ENCODE assay signal across 11 cellular contexts in genomic region chr2:26740890-26741302, GRCh38. TPM values are rescaled to one million over a fixed set of nuclear protein-coding genes. Genes with fewer than 3 reads are reported as not detected.
DNase-seq lines count a peak whose midpoint lies in the region; ATAC-seq, FAIRE-seq and TF ChIP-seq lines count a peak whose summit lies in the region.
"Had no signal": no experiment of that assay in that cellular context is flagged by ENCODE, and none has a peak within 500 bp of the region (broad histone marks: within the 10 kb centered on the region; RNA-seq: fewer than 3 reads in every experiment).

No MANE protein-coding gene starts in this region.

- CTCF ChIA-PET in HCT116 (lab: Charles Lee), result interaction anchor here (1.6 to 7.3 kb wide), 2 partner anchors 135 to 163 kb away, joined by 4 to 88 read pairs; no protein-coding TSS in a partner anchor

- H3K4me2 ChIP-seq in DOHH2 (ENCODE audit: low read length) (no peak overlapping the region), HCT116 (ENCODE audit: low read length) (no peak overlapping the region)

- POLR2A ChIA-PET in HCT116 (lab: Charles Lee), result interaction anchor here (1.3 kb wide), 1 partner anchor 20 kb away, joined by 3 read pairs; no protein-coding TSS in a partner anchor

- no peak overlapping the region for H3K27ac ChIP-seq in DOHH2 (ENCODE audit: low read depth, low read length)
- no peak overlapping the region for H3K27ac ChIP-seq in HCT116 (ENCODE audit: low read depth, low read length)
- no peak overlapping the region for H3K27ac ChIP-seq in pancreas
- H3K27ac ChIP-seq: HL-60 had no signal

- WGBS in pancreas, 2 donors, result 81 to 88% methylated on average over 8 of the region's 8 CpGs

- H3K79me2 ChIP-seq in DOHH2 (ENCODE audit: control insufficient read depth, low read length) (no peaks in the 10 kb centered on the region), HCT116 (ENCODE audit: insufficient read depth, low read length) (no peaks in the 10 kb centered on the region)

- H3F3A ChIP-seq in DOHH2 (ENCODE audit: control insufficient read depth, insufficient read depth), result no peaks in the 10 kb centered on the region

- intact Hi-C loops in HCT116 (cut with micrococcal nuclease), result no loop called here
- intact Hi-C loops in mucosa of descending colon (cut with DNase I, micrococcal nuclease), result no loop called here
- intact Hi-C loops in pancreas (cut with DNase I), result loop anchor here in 2 of 3 donors (5.0 kb wide), 1 partner anchor 134 kb away; no protein-coding TSS in a partner anchor

- H3K4me1 ChIP-seq in DOHH2 (ENCODE audit: control insufficient read depth, low read length), result peaks cover 5% of the 10 kb centered on the region; the same call in 1 of the 2 replicates
- H3K4me1 ChIP-seq in HCT116 (ENCODE audit: control insufficient read depth in 1 of 2, insufficient read depth in 2 of 2, low read length in 2 of 2), result peaks cover 0 to 1% of the 10 kb centered on the region in 2 experiments; a peak in 1 of 4 replicates
- H3K4me1 ChIP-seq in mucosa of descending colon (ENCODE audit: low read depth), result no peaks in the 10 kb centered on the region
- peaks cover 0 to 3% (median 0%) of the 10 kb centered on the region in 3 donors for H3K4me1 ChIP-seq in pancreas

- H3K27me3 ChIP-seq in DOHH2 (ENCODE audit: control insufficient read depth, low read length) (no peaks in the 10 kb centered on the region), HCT116 (ENCODE audit: insufficient read depth, low read length) (no peaks in the 10 kb centered on the region), pancreas (no peaks in the 10 kb centered on the region)

- H4K20me1 ChIP-seq in DOHH2 (ENCODE audit: control insufficient read depth, insufficient read depth, low read depth, low read length) (no peaks in the 10 kb centered on the region), HCT116 (ENCODE audit: insufficient read depth) (no peaks in the 10 kb centered on the region)

- ATAC-seq in HCT116, result peak; percentile 53
- peak; percentile 46 for ATAC-seq in mucosa of descending colon
- ATAC-seq in pancreas, result no peak

- no peak for FAIRE-seq in pancreas (lab: Jason Lieb, UNC)
- FAIRE-seq: astrocyte, TTC549 had no signal

- BruUV-seq in HCT116 (replicated peaks; lab: Mats Ljungman, UMichigan), result no TSS peak

- no peaks in the 10 kb centered on the region for H3K9me3 ChIP-seq in DOHH2 (ENCODE audit: control insufficient read depth, insufficient read depth, low read length)
- no peaks in the 10 kb centered on the region for H3K9me3 ChIP-seq in HCT116 (ENCODE audit: control insufficient read depth in 1 of 2, insufficient read depth in 1 of 2, low read depth in 1 of 2, low read length in 2 of 2)
- no peaks in the 10 kb centered on the region for H3K9me3 ChIP-seq in mucosa of descending colon
- no peaks in the 10 kb centered on the region for H3K9me3 ChIP-seq in pancreas

- no peak overlapping the region for H3K9ac ChIP-seq in HCT116 (ENCODE audit: low read length)

- TF ChIP-seq POLR2A in HCT116 (IDR thresholded peaks at IDR 0.05; ENCODE audit: borderline replicate concordance, extremely low read depth, insufficient read depth, insufficient read length), result peak; percentile 35

- RAD21 ChIA-PET in HCT116 (lab: Charles Lee; ENCODE audit: low non-redundant PET in 1 of 2, low total read pairs in 2 of 2, uncharacterized antibody in 2 of 2, unreplicated experiment in 2 of 2), result no interaction called here

- TF ChIP-seq CTCF in DOHH2 (IDR thresholded peaks at IDR 0.05; ENCODE audit: low read depth, low read length, poor library complexity, severe bottlenecking), result peak; percentile 32
- TF ChIP-seq CTCF in HCT116 (IDR thresholded peaks at IDR 0.05 in 2 of 3, conservative IDR thresholded peaks at IDR 0.05 in 1 of 3; ENCODE audit: borderline replicate concordance in 1 of 3, insufficient read depth in 1 of 3, low read depth in 2 of 3, low read length in 2 of 3), result no peak
- TF ChIP-seq CTCF in mucosa of descending colon (IDR thresholded peaks at IDR 0.05), result no peak
- no peak for TF ChIP-seq CTCF in pancreas (IDR thresholded peaks at IDR 0.05)

- no peak for DNase-seq in HCT116 (ENCODE audit: low read depth, low spot score)
- peak; percentile 31 for DNase-seq in UCSD-AML1 (lab: John Stamatoyannopoulos, UW; ENCODE audit: unreplicated experiment)
- DNase-seq in mucosa of descending colon, result no peak
- DNase-seq in Ammon's horn (ENCODE audit: low spot score), result no peak
- DNase-seq in pancreas, result no peak
- no peak for DNase-seq in NCI-H69 (lab: John Stamatoyannopoulos, UW)
- no peak for DNase-seq in DMS53 treated with DMSO at 0.1 percent for 48 hours (lab: John Stamatoyannopoulos, UW; ENCODE audit: unreplicated experiment)

- TF ChIP-seq RAD21 in HCT116 (IDR thresholded peaks at IDR 0.05; ENCODE audit: low read depth), result no peak

- H3K4me3 ChIP-seq in DOHH2 (ENCODE audit: low read length) (no peak overlapping the region), HCT116 (replicated peaks in 1 of 2; ENCODE audit: low read depth in 1 of 2, low read length in 2 of 2) (no peak overlapping the region), mucosa of descending colon (no peak overlapping the region), pancreas (no peak overlapping the region)

- no peaks in the 10 kb centered on the region for H3K9me2 ChIP-seq in DOHH2 (replicated peaks; ENCODE audit: control insufficient read depth, low read length)
- no peaks in the 10 kb centered on the region for H3K9me2 ChIP-seq in HCT116 (ENCODE audit: insufficient read depth)

- H3K36me3 ChIP-seq in DOHH2 (ENCODE audit: control insufficient read depth, low read length) (no peaks in the 10 kb centered on the region), HCT116 (ENCODE audit: control insufficient read depth in 1 of 2, insufficient read depth in 2 of 2, low read length in 2 of 2) (no peaks in the 10 kb centered on the region), mucosa of descending colon (ENCODE audit: low read depth) (no peaks in the 10 kb centered on the region), pancreas (no peaks in the 10 kb centered on the region)

- no peak overlapping the region for H2AFZ ChIP-seq in HCT116 (ENCODE audit: low read depth, low read length, poor library complexity, severe bottlenecking)

TF ChIP-seq in HCT116, 20 proteins besides CTCF, POLR2A, EP300 and RAD21:
- no peak for TF ChIP-seq ZFX (IDR thresholded peaks at IDR 0.05)
- TF ChIP-seq TCF7L2 (IDR thresholded peaks at IDR 0.05; ENCODE audit: borderline replicate concordance, extremely low read depth, insufficient read depth, insufficient read length), result no peak
- no peak for TF ChIP-seq SIN3A (IDR thresholded peaks at IDR 0.05; ENCODE audit: low read depth)
- TF ChIP-seq CBX3 (IDR thresholded peaks at IDR 0.05; ENCODE audit: low read depth), result no peak
- TF ChIP-seq ATF3 (IDR thresholded peaks at IDR 0.05), result no peak
- TF ChIP-seq CEBPB (IDR thresholded peaks at IDR 0.05; ENCODE audit: low read depth), result no peak
- TF ChIP-seq, protein P1, sequence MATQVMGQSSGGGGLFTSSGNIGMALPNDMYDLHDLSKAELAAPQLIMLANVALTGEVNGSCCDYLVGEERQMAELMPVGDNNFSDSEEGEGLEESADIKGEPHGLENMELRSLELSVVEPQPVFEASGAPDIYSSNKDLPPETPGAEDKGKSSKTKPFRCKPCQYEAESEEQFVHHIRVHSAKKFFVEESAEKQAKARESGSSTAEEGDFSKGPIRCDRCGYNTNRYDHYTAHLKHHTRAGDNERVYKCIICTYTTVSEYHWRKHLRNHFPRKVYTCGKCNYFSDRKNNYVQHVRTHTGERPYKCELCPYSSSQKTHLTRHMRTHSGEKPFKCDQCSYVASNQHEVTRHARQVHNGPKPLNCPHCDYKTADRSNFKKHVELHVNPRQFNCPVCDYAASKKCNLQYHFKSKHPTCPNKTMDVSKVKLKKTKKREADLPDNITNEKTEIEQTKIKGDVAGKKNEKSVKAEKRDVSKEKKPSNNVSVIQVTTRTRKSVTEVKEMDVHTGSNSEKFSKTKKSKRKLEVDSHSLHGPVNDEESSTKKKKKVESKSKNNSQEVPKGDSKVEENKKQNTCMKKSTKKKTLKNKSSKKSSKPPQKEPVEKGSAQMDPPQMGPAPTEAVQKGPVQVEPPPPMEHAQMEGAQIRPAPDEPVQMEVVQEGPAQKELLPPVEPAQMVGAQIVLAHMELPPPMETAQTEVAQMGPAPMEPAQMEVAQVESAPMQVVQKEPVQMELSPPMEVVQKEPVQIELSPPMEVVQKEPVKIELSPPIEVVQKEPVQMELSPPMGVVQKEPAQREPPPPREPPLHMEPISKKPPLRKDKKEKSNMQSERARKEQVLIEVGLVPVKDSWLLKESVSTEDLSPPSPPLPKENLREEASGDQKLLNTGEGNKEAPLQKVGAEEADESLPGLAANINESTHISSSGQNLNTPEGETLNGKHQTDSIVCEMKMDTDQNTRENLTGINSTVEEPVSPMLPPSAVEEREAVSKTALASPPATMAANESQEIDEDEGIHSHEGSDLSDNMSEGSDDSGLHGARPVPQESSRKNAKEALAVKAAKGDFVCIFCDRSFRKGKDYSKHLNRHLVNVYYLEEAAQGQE (IDR thresholded peaks at IDR 0.05; ENCODE audit: low read depth), result no peak
- TF ChIP-seq YY1 (IDR thresholded peaks at IDR 0.05; ENCODE audit: extremely low read depth, insufficient replicate concordance, low read depth, low read length), result no peak
- no peak for TF ChIP-seq JUND (IDR thresholded peaks at IDR 0.05)
- no peak for TF ChIP-seq ELF1 (IDR thresholded peaks at IDR 0.05; ENCODE audit: borderline replicate concordance, low read depth)

RNA-seq across cellular contexts. Expression of gene SLC35F6, which starts 23.2 kb away (rescaled TPM):
- total RNA-seq in HCT116 (2021; ENCODE audit: unreplicated experiment) (34.5 TPM), mucosa of descending colon (10 to 100 TPM; 27.4 to 33.4 (median 33.3) TPM), pancreas (10 to 100 TPM; 10.1 to 21.9 (median 12.1) TPM)
- 25.5 and 30.3 TPM in 2 replicates for polyA plus RNA-seq in HCT116 (2012)
- polyA plus RNA-seq in pancreas, result 1 to 10 TPM; 9.3 to 9.9 TPM

RNA-seq across cellular contexts. Expression of gene CENPA, which starts 45.0 kb away (rescaled TPM):
- 45.8 TPM for total RNA-seq in HCT116 (2021; ENCODE audit: unreplicated experiment)
- 39.0 and 50.3 TPM in 2 replicates for polyA plus RNA-seq in HCT116 (2012)
- 10 to 100 TPM in 1 of 3 donors, 1 to 10 TPM in 2; 1.0 to 10.1 (median 1.7) TPM for total RNA-seq in mucosa of descending colon
- 1 to 10 TPM in 1 of 6 donors, under 1 TPM in 2, not detected in 3; 0.47 to 1.2 (median 0.49) TPM for total RNA-seq in pancreas
- under 1 TPM; 0.14 to 0.23 TPM for polyA plus RNA-seq in pancreas

RNA-seq across cellular contexts. Expression of gene KCNK3, which starts 48.4 kb away (rescaled TPM):
- total RNA-seq in HCT116 (2021; ENCODE audit: unreplicated experiment), result 0.71 TPM
- 0.31 and 0.65 TPM in 2 replicates for polyA plus RNA-seq in HCT116 (2012)
- total RNA-seq in mucosa of descending colon, result 10 to 100 TPM in 1 of 3 donors, under 1 TPM in 2; 0.64 to 11.0 (median 0.92) TPM
- 10 to 100 TPM; 23.6 to 46.4 (median 31.4) TPM for total RNA-seq in pancreas
- 1 to 10 TPM; 7.5 to 9.0 TPM for polyA plus RNA-seq in pancreas

Comparison
In these comparisons a context has a peak if more than half of its experiments do, and no peak if none do; other contexts are left out.
1. ATAC-seq: peak in HCT116 (single experiment) and mucosa of descending colon (single experiment); none in pancreas (0 of 4).
2. intact Hi-C loops: an anchor here in pancreas (5.0 kb wide); none called in HCT116 and mucosa of descending colon.